In the genomic region with DNA sequence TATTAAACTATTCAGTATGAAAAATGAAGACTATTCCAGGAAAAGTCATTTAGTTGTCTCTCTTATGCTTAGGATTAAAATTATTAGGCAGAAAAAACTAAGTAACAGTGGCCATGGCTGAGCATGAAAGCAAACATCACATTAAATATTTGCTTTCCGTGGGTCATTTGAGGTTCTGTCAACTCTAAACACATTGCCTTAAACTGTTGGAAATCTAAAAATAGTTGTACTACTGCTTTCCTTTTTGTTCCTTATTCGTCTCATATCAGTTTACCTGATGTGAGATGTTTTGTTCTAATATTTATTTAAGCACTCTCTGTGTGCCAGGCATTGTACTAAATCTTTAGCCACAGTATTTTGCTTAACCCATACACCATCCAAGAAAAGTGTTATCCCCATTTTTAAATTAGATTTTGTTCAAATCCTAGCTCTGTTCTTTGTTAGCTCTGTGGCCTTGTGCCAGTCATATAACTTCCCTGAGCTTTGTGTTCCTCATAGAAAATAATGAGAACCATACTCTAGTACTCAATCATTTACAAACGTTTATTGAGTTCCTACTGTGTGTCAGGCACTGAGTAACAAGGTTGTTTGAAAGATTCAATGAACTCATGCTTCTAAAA, we compare ENCODE assay signal across 23 cellular contexts. TPM values are rescaled to one million over a fixed set of nuclear protein-coding genes. Genes with fewer than 3 reads are reported as not detected.
DNase-seq lines count a peak whose midpoint lies in the region; ATAC-seq and TF ChIP-seq lines count a peak whose summit lies in the region.
"Had no signal": no experiment of that assay in that cellular context is flagged by ENCODE, and none has a peak within 500 bp of the region (broad histone marks: within the 10 kb centered on the region; RNA-seq: fewer than 3 reads in every experiment).

No MANE protein-coding gene starts in this region.

- peak; percentile 2 for DNase-seq in COLO668 (lab: John Stamatoyannopoulos, UW; ENCODE audit: unreplicated experiment)
- DNase-seq in LNCaP clone FGC (ENCODE audit: low read depth), result peak; percentile 80
- DNase-seq in NCI-H748 (lab: John Stamatoyannopoulos, UW; ENCODE audit: unreplicated experiment), result peak; percentile 86
- no peak for DNase-seq in esophagus muscularis mucosa (ENCODE audit: extremely low spot score)
- DNase-seq in coronary artery (ENCODE audit: low spot score), result no peak
- no peak for DNase-seq in transverse colon
- DNase-seq in natural killer cell, result no peak
- DNase-seq: activated CD4-positive, alpha-beta T cell treated with anti-CD3 and anti-CD28 coated beads, Interleukin-2, amount 50 U/mL, for 4 hours; activated naive CD8-positive, alpha-beta T cell treated with anti-CD3 and anti-CD28 coated beads for 36 hours; C1 segment of cervical spinal cord; Calu3; central memory CD4-positive, alpha-beta T cell; dermis blood vessel endothelial cell; GM23248; MG63; NCI-H1436; NK-92 treated with Interleukin-12 subunit alpha and Interleukin-12 subunit beta, amount 100 ng/mL, for 24 hours; psoas muscle had no signal

- peaks cover 0 to 12% (median 7%) of the 10 kb centered on the region in 4 donors for H3K4me1 ChIP-seq in esophagus muscularis mucosa
- H3K4me1 ChIP-seq in transverse colon, result peaks cover 0 to 7% (median 2%) of the 10 kb centered on the region in 4 donors

- H3K9me3 Mint-ChIP-seq in natural killer cell, result no peaks in the 10 kb centered on the region
- H3K9me3 Mint-ChIP-seq: activated naive CD8-positive, alpha-beta T cell treated with anti-CD3 and anti-CD28 coated beads for 36 hours had no signal

- no peak overlapping the region for H3K27ac Mint-ChIP-seq in natural killer cell
- H3K27ac Mint-ChIP-seq: activated naive CD8-positive, alpha-beta T cell treated with anti-CD3 and anti-CD28 coated beads for 36 hours; stimulated activated naive CD8-positive, alpha-beta T cell treated with anti-CD3 and anti-CD28 coated beads, Interleukin-15, Interleukin-2, amounts not matched to agents 100 ng/mL and 50 ng/mL, for 24 hours; T-helper 2 cell treated with Interferon-gamma antibody and Interleukin-4, amounts not matched to agents 5 μg/mL and 100 μg/mL, for 36 hours had no signal

- H3K36me3 ChIP-seq in esophagus muscularis mucosa (no peaks in the 10 kb centered on the region), transverse colon (no peaks in the 10 kb centered on the region)
- H3K36me3 ChIP-seq: MG63 had no signal

- no peak for ATAC-seq in GM18861 (IDR thresholded peaks at IDR 0.05; ENCODE audit: unreplicated experiment)
- ATAC-seq in natural killer cell, result no peak
- ATAC-seq: K562, psoas muscle had no signal

- no peak overlapping the region for H3K4me3 Mint-ChIP-seq in natural killer cell
- H3K4me3 Mint-ChIP-seq: activated naive CD8-positive, alpha-beta T cell treated with anti-CD3 and anti-CD28 coated beads for 36 hours; stimulated activated naive CD8-positive, alpha-beta T cell treated with anti-CD3 and anti-CD28 coated beads, Interleukin-15, Interleukin-2, amounts not matched to agents 100 ng/mL and 50 ng/mL, for 24 hours; T-helper 2 cell treated with Interferon-gamma antibody and Interleukin-4, amounts not matched to agents 5 μg/mL and 100 μg/mL, for 36 hours had no signal

- TF ChIP-seq POLR2A in esophagus muscularis mucosa (IDR thresholded peaks at IDR 0.05; ENCODE audit: low read depth), result no peak
- TF ChIP-seq POLR2A in transverse colon (IDR thresholded peaks at IDR 0.05), result no peak

- H3K9me3 ChIP-seq in esophagus muscularis mucosa (no peaks in the 10 kb centered on the region), transverse colon (no peaks in the 10 kb centered on the region)
- H3K9me3 ChIP-seq: MG63, psoas muscle had no signal

- H3K4me3 ChIP-seq in LNCaP clone FGC (ENCODE audit: low read depth, low read length) (no peak overlapping the region), esophagus muscularis mucosa (no peak overlapping the region), coronary artery (no peak overlapping the region), transverse colon (no peak overlapping the region)
- H3K4me3 ChIP-seq: GM23248, K562, MG63, psoas muscle, SK-N-MC had no signal

- peaks cover 2 to 6% of the 10 kb centered on the region in 2 donors for H3K27me3 Mint-ChIP-seq in natural killer cell (ENCODE audit: low read depth in 2 of 2)
- H3K27me3 Mint-ChIP-seq: stimulated activated naive CD8-positive, alpha-beta T cell treated with anti-CD3 and anti-CD28 coated beads, Interleukin-15, Interleukin-2, amounts not matched to agents 100 ng/mL and 50 ng/mL, for 24 hours had no signal

- H3K27me3 ChIP-seq in esophagus muscularis mucosa (no peaks in the 10 kb centered on the region), transverse colon (no peaks in the 10 kb centered on the region)
- H3K27me3 ChIP-seq: MG63 had no signal

- WGBS in esophagus muscularis mucosa, result 27% methylated on average over 3 of the region's 3 CpGs
- 14 to 24% methylated on average over 3 of the region's 3 CpGs for WGBS in transverse colon (ENCODE audit: low coverage in 1 of 2), 2 donors

- in situ Hi-C loops in transverse colon (cut with MboI; ENCODE audit: low pct_ligation_motif_present in 1 of 4, low pct_unique_long_range_greater_than_20kb in 1 of 4, low sequenced_read_pairs in 3 of 4), result no loop called here

- H3K36me3 Mint-ChIP-seq in natural killer cell, result no peaks in the 10 kb centered on the region
- H3K36me3 Mint-ChIP-seq: activated naive CD8-positive, alpha-beta T cell treated with anti-CD3 and anti-CD28 coated beads for 36 hours had no signal

- TF ChIP-seq CTCF in LNCaP clone FGC (IDR thresholded peaks at IDR 0.05; ENCODE audit: control insufficient read depth, extremely low read depth, insufficient read depth) (no peak), esophagus muscularis mucosa (IDR thresholded peaks at IDR 0.05) (no peak), coronary artery (IDR thresholded peaks at IDR 0.05) (no peak), transverse colon (IDR thresholded peaks at IDR 0.05) (no peak), natural killer cell (IDR thresholded peaks at IDR 0.05) (no peak)

- no peak for TF ChIP-seq EP300 in esophagus muscularis mucosa (IDR thresholded peaks at IDR 0.05)
- TF ChIP-seq EP300 in transverse colon (IDR thresholded peaks at IDR 0.05; ENCODE audit: low read depth), result no peak

- H3K27ac ChIP-seq in esophagus muscularis mucosa (replicated peaks in 1 of 4) (peak overlapping the region in 3 of 4 donors; percentile 30 to 43 (median 42)), coronary artery (no peak overlapping the region), transverse colon (peak overlapping the region in 1 of 4 donors; percentile 15)
- H3K27ac ChIP-seq: GM23248, psoas muscle, SK-N-MC had no signal

- intact Hi-C loops in esophagus muscularis mucosa (cut with DNase I) (no loop called here), transverse colon (cut with DNase I; ENCODE audit: low total_unique reads) (no loop called here), natural killer cell (cut with micrococcal nuclease) (no loop called here)

- no peaks in the 10 kb centered on the region for H3K4me1 Mint-ChIP-seq in natural killer cell
- H3K4me1 Mint-ChIP-seq: activated naive CD8-positive, alpha-beta T cell treated with anti-CD3 and anti-CD28 coated beads for 36 hours had no signal

RNA-seq across cellular contexts. Expression of gene ZNF608, which starts 18.7 kb away (rescaled TPM):
- total RNA-seq in esophagus muscularis mucosa, result 10 to 100 TPM; 26.6 to 33.4 (median 29.5) TPM
- total RNA-seq in transverse colon, result 10 to 100 TPM; 30.6 to 83.2 (median 41.2) TPM
- total RNA-seq in natural killer cell, result 1 to 10 TPM in 1 of 3 donors, under 1 TPM in 1, not detected in 1; 0.39 to 6.6 TPM

Comparison
In these comparisons a context has a peak if more than half of its experiments do, and no peak if none do; other contexts are left out.
1. DNase-seq: peak in COLO668 (single experiment), LNCaP clone FGC (single experiment) and NCI-H748 (single experiment); none in esophagus muscularis mucosa (single experiment), coronary artery (single experiment), transverse colon (single experiment) and natural killer cell (single experiment).
2. H3K27ac ChIP-seq: peak in esophagus muscularis mucosa (3 of 4); none in coronary artery (0 of 2).